In the genomic region with DNA sequence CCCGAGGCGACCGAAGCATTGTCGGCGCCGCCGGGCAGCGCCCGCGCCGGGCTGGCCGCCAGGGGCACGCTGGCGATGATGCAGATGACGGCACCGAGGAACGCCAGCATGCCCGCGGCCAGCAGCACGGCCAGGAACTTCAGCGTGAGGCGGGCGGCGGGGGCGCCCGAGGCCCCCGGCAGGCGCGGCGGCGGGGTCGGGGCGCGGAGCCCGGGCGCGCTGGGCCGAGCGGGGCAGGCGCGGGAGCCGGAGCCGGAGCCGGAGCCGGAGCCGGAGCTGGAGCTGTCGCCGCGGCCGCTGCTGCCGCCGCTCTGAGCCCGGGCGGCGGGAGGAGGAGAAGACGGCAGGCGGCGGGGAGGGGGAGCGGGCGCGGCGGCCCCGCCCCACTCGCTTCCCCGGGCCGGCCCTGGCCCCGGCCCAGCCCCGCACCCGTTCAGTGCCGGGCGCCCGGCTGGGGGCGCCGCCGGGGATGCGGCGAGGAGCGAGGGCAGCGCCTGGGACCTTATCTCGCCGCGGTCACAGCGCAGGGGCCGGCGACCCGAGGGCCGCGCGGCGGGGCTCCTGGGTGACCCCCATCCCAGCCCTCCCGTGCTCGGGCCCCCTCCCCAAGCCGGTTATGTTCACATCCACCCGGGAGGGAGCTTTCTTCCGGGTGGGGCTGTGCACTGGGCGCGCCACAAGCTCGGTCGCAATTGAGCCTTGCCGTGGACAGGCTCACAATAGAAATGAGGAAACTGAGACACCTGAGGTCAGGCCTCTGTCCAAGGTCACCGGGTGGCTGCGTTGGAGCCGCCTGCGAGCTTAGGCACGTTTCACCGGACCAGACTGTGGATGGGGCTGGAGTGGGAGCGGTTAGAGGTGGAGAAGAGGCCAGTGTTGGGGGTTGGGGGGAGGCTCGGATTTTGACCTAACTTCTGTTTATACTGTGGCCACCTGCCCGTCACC, we compare ENCODE assay signal across 9 cellular contexts. TPM values are rescaled to one million over a fixed set of nuclear protein-coding genes. Genes with fewer than 3 reads are reported as not detected.
DNase-seq lines count a peak whose midpoint lies in the region; ATAC-seq, FAIRE-seq and TF ChIP-seq lines count a peak whose summit lies in the region.
"Had no signal": no experiment of that assay in that cellular context is flagged by ENCODE, and none has a peak within 500 bp of the region (broad histone marks: within the 10 kb centered on the region; RNA-seq: fewer than 3 reads in every experiment).

A gene (minus strand): TSS at position 313 of the 945 bp plus-strand sequence.

- H3K9me3 ChIP-seq in heart left ventricle (no peaks in the 10 kb centered on the region), pancreas (no peaks in the 10 kb centered on the region)

- H3K4me1 ChIP-seq in heart left ventricle = peaks cover 0 to 27% (median 9%) of the 10 kb centered on the region in 12 donors
- H3K4me1 ChIP-seq in pancreas = peaks cover 0 to 15% (median 3%) of the 10 kb centered on the region in 3 donors

- no peak within 1 kb of the TSS; the same call in 1 of the 2 replicates for H3K27ac ChIP-seq in RWPE1
- peak within 1 kb of the TSS in 10 of 12 donors; percentile 53 to 80 (median 64) for H3K27ac ChIP-seq in heart left ventricle
- peak within 1 kb of the TSS; percentile 30 to 49 (median 46) for H3K27ac ChIP-seq in pancreas
- H3K27ac ChIP-seq: epithelial cell of prostate had no signal

- CTCF ChIA-PET in RWPE1 (lab: Yijun Ruan, JAX) = interaction anchor here (1.2 kb wide), 1 partner anchor 75 kb away, joined by 6 read pairs; no protein-coding TSS in a partner anchor

- ATAC-seq in heart left ventricle = peak in 3 of 4 donors; percentile 62 to 80 (median 71)
- peak; percentile 73 to 79 (median 74) for ATAC-seq in pancreas
- no peak for ATAC-seq in HG02642 (IDR thresholded peaks at IDR 0.05; ENCODE audit: poor library complexity, unreplicated experiment)
- no peak for ATAC-seq in HG02884 (IDR thresholded peaks at IDR 0.05; ENCODE audit: unreplicated experiment)

- peak in 1 of 2 donors; percentile 24 for TF ChIP-seq POLR2A in heart left ventricle (IDR thresholded peaks at IDR 0.05)

- TF ChIP-seq CTCF in RWPE1 (conservative IDR thresholded peaks at IDR 0.05; ENCODE audit: low read depth) (peak; percentile 20; the same call in 1 of the 2 replicates), heart left ventricle (IDR thresholded peaks at IDR 0.05) (no peak), pancreas (IDR thresholded peaks at IDR 0.05) (no peak)

- WGBS in heart left ventricle, 4 donors = 1 to 10% (median 2%) methylated on average over 15 to 109 of the region's 109 CpGs
- WGBS in pancreas, 2 donors = 2% methylated on average over 46 to 109 of the region's 109 CpGs

- H3K4me3 ChIP-seq in heart left ventricle (peak within 1 kb of the TSS; percentile 40 to 69 (median 55)), pancreas (peak within 1 kb of the TSS; percentile 23 to 62 (median 46))

- H3K27me3 ChIP-seq in heart left ventricle (peaks cover 0 to 45% (median 2%) of the 10 kb centered on the region in 9 donors), pancreas (no peaks in the 10 kb centered on the region)

- POLR2A ChIA-PET in RWPE1 (lab: Yijun Ruan, JAX; ENCODE audit: low non-redundant PET) = no interaction called here

- no peak for FAIRE-seq in pancreas (lab: Jason Lieb, UNC)

- H3K36me3 ChIP-seq in heart left ventricle = no peaks in the 10 kb centered on the region
- H3K36me3 ChIP-seq in pancreas = no peaks in the 10 kb centered on the region

- intact Hi-C loops in heart left ventricle (cut with DNase I) = loop anchor here in 8 of 10 donors (1.0 to 10.0 kb wide), 7 partner anchors 42 to 79 kb away; a partner anchor contains a TSS
- intact Hi-C loops in pancreas (cut with DNase I) = no loop called here

- DNase-seq in stimulated activated CD8-positive, alpha-beta memory T cell treated with anti-CD3 and anti-CD28 coated beads, Interleukin-12 subunit alpha, Interleukin-12 subunit beta, amount 100 ng/mL, for 1 hour (ENCODE audit: low read depth) = peak; percentile 6
- no peak for DNase-seq in stimulated activated CD8-positive, alpha-beta memory T cell treated with anti-CD3 and anti-CD28 coated beads, Interleukin-4, amount 100 ng/mL, for 48 hours
- DNase-seq in RWPE1 (ENCODE audit: low spot score) = peak; percentile 34
- DNase-seq in amniotic epithelial cell (ENCODE audit: low read depth) = peak; percentile 11
- DNase-seq in heart left ventricle = peak in 4 of 5 donors; percentile 51 to 71 (median 55)
- DNase-seq in pancreas = peak in 5 of 6 donors; percentile 70 to 87 (median 82)

RNA-seq across cellular contexts. Expression of the gene that starts here (rescaled TPM):
- 10 to 100 TPM; 15.4 to 34.0 (median 20.7) TPM for total RNA-seq in heart left ventricle
- 10 to 100 TPM; 18.8 to 19.1 TPM for polyA plus RNA-seq in heart left ventricle
- 10 to 100 TPM in 1 of 6 donors, 1 to 10 TPM in 5; 4.2 to 11.0 (median 6.0) TPM for total RNA-seq in pancreas
- polyA plus RNA-seq in pancreas = 1 to 10 TPM; 3.0 to 5.0 TPM

Comparison
In these comparisons a context has a peak if more than half of its experiments do, and no peak if none do; other contexts are left out.
1. ATAC-seq: peak in heart left ventricle (3 of 4) and pancreas (4 of 4); none in HG02642 (single experiment) and HG02884 (single experiment).
2. intact Hi-C loops: an anchor here in heart left ventricle (1.0 to 10.0 kb wide); none called in pancreas.